Comparison of ENCODE assay signal across 1 cellular context in the genomic region with DNA sequence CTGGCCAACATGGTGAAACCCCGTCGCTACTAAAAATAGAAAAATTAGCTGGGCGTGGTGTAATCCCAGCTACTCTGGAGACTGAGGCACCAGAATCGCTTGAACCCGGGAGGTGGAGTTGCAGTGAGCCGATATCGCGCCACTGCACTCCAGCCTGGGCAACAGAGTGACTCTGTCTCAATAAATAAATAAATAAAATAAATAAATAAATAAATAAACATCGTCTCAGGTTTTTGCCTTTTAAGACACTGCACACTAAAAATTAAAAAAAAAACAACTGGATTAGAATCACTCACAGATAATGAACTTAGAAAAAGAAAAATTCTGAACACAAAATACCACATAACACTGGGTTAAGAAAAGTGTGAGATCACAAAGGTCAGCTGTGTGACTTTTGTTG.
A peak's percentile ranks its signal among the peaks of the same experiment; 100 is the strongest.
TF ChIP-seq lines count a peak whose summit lies in the region.

No MANE protein-coding gene starts in this region.

TF ChIP-seq in HEK293, 187 proteins besides CTCF, POLR2A, EP300 and RAD21 (continued from another document):
- TF ChIP-seq, protein P1, sequence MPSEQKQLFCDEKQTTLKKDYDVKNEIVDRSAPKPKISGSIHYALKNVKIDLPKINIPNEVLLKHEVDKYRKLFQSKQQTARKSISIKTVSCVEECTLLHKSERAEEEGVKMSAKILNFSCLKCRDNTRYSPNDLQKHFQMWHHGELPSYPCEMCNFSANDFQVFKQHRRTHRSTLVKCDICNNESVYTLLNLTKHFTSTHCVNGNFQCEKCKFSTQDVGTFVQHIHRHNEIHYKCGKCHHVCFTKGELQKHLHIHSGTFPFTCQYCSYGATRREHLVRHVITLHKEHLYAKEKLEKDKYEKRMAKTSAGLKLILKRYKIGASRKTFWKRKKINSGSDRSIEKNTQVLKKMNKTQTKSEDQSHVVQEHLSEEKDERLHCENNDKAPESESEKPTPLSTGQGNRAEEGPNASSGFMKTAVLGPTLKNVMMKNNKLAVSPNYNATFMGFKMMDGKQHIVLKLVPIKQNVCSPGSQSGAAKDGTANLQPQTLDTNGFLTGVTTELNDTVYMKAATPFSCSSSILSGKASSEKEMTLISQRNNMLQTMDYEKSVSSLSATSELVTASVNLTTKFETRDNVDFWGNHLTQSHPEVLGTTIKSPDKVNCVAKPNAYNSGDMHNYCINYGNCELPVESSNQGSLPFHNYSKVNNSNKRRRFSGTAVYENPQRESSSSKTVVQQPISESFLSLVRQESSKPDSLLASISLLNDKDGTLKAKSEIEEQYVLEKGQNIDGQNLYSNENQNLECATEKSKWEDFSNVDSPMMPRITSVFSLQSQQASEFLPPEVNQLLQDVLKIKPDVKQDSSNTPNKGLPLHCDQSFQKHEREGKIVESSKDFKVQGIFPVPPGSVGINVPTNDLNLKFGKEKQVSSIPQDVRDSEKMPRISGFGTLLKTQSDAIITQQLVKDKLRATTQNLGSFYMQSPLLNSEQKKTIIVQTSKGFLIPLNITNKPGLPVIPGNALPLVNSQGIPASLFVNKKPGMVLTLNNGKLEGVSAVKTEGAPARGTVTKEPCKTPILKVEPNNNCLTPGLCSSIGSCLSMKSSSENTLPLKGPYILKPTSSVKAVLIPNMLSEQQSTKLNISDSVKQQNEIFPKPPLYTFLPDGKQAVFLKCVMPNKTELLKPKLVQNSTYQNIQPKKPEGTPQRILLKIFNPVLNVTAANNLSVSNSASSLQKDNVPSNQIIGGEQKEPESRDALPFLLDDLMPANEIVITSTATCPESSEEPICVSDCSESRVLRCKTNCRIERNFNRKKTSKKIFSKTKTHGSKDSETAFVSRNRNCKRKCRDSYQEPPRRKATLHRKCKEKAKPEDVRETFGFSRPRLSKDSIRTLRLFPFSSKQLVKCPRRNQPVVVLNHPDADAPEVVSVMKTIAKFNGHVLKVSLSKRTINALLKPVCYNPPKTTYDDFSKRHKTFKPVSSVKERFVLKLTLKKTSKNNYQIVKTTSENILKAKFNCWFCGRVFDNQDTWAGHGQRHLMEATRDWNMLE (tag by site-specific recombination; conservative IDR thresholded peaks at IDR 0.05; ENCODE audit: low read depth), result peak; percentile 74
- TF ChIP-seq, protein P2, sequence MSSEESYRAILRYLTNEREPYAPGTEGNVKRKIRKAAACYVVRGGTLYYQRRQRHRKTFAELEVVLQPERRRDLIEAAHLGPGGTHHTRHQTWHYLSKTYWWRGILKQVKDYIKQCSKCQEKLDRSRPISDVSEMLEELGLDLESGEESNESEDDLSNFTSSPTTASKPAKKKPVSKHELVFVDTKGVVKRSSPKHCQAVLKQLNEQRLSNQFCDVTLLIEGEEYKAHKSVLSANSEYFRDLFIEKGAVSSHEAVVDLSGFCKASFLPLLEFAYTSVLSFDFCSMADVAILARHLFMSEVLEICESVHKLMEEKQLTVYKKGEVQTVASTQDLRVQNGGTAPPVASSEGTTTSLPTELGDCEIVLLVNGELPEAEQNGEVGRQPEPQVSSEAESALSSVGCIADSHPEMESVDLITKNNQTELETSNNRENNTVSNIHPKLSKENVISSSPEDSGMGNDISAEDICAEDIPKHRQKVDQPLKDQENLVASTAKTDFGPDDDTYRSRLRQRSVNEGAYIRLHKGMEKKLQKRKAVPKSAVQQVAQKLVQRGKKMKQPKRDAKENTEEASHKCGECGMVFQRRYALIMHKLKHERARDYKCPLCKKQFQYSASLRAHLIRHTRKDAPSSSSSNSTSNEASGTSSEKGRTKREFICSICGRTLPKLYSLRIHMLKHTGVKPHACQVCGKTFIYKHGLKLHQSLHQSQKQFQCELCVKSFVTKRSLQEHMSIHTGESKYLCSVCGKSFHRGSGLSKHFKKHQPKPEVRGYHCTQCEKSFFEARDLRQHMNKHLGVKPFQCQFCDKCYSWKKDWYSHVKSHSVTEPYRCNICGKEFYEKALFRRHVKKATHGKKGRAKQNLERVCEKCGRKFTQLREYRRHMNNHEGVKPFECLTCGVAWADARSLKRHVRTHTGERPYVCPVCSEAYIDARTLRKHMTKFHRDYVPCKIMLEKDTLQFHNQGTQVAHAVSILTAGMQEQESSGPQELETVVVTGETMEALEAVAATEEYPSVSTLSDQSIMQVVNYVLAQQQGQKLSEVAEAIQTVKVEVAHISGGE (tag by site-specific recombination; conservative IDR thresholded peaks at IDR 0.05; ENCODE audit: low read depth), result peak; percentile 54; the same call in 1 of the 2 replicates
- TF ChIP-seq GLI2 (tag by site-specific recombination; IDR thresholded peaks at IDR 0.05; ENCODE audit: borderline replicate concordance, low read depth), result peak; percentile 22; the same call in 1 of the 2 replicates
- 0 out of 2 replicates have a peak, but pooled peaks have one; percentile 57 for TF ChIP-seq ZNF266 (tag by site-specific recombination; IDR thresholded peaks at IDR 0.05; ENCODE audit: low read depth)
- TF ChIP-seq ZNF202 (tag by site-specific recombination; IDR thresholded peaks at IDR 0.05; ENCODE audit: borderline replicate concordance), result peak; percentile 78; the same call in 1 of the 2 replicates
- TF ChIP-seq ZNF140 (tag by site-specific recombination; IDR thresholded peaks at IDR 0.05), result peak; percentile 44; the same call in 1 of the 2 replicates
- TF ChIP-seq ZNF654 (tag by site-specific recombination; IDR thresholded peaks at IDR 0.05; ENCODE audit: low read depth), result peak; percentile 17; the same call in 1 of the 2 replicates
- peak; percentile 83; the same call in 1 of the 2 replicates for TF ChIP-seq ZNF394 (tag by site-specific recombination; IDR thresholded peaks at IDR 0.05; ENCODE audit: borderline replicate concordance)
- 0 out of 2 replicates have a peak, but pooled peaks have one; percentile 20 for TF ChIP-seq ZNF354C (tag by site-specific recombination; IDR thresholded peaks at IDR 0.05; ENCODE audit: borderline replicate concordance, low read depth)
- TF ChIP-seq, protein P3, sequence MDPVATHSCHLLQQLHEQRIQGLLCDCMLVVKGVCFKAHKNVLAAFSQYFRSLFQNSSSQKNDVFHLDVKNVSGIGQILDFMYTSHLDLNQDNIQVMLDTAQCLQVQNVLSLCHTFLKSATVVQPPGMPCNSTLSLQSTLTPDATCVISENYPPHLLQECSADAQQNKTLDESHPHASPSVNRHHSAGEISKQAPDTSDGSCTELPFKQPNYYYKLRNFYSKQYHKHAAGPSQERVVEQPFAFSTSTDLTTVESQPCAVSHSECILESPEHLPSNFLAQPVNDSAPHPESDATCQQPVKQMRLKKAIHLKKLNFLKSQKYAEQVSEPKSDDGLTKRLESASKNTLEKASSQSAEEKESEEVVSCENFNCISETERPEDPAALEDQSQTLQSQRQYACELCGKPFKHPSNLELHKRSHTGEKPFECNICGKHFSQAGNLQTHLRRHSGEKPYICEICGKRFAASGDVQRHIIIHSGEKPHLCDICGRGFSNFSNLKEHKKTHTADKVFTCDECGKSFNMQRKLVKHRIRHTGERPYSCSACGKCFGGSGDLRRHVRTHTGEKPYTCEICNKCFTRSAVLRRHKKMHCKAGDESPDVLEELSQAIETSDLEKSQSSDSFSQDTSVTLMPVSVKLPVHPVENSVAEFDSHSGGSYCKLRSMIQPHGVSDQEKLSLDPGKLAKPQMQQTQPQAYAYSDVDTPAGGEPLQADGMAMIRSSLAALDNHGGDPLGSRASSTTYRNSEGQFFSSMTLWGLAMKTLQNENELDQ (tag by site-specific recombination; IDR thresholded peaks at IDR 0.05; ENCODE audit: low read depth), result no peak
- TF ChIP-seq, protein P4, sequence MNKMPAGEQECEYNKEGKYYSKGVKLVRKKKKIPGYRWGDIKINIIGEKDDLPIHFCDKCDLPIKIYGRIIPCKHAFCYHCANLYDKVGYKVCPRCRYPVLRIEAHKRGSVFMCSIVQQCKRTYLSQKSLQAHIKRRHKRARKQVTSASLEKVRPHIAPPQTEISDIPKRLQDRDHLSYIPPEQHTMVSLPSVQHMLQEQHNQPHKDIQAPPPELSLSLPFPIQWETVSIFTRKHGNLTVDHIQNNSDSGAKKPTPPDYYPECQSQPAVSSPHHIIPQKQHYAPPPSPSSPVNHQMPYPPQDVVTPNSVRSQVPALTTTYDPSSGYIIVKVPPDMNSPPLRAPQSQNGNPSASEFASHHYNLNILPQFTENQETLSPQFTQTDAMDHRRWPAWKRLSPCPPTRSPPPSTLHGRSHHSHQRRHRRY (tag by site-specific recombination; IDR thresholded peaks at IDR 0.05), result no peak
- no peak for TF ChIP-seq ZNF530 (tag by site-specific recombination; IDR thresholded peaks at IDR 0.05; ENCODE audit: low read depth)
- 0 out of 2 replicates have a peak, but pooled peaks have one; percentile 27 for TF ChIP-seq ZNF664 (tag by site-specific recombination; IDR thresholded peaks at IDR 0.05)
- TF ChIP-seq ZBTB17 (tag by site-specific recombination; IDR thresholded peaks at IDR 0.05), result no peak
- TF ChIP-seq, protein P5, sequence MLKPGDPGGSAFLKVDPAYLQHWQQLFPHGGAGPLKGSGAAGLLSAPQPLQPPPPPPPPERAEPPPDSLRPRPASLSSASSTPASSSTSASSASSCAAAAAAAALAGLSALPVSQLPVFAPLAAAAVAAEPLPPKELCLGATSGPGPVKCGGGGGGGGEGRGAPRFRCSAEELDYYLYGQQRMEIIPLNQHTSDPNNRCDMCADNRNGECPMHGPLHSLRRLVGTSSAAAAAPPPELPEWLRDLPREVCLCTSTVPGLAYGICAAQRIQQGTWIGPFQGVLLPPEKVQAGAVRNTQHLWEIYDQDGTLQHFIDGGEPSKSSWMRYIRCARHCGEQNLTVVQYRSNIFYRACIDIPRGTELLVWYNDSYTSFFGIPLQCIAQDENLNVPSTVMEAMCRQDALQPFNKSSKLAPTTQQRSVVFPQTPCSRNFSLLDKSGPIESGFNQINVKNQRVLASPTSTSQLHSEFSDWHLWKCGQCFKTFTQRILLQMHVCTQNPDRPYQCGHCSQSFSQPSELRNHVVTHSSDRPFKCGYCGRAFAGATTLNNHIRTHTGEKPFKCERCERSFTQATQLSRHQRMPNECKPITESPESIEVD (tag by site-specific recombination; IDR thresholded peaks at IDR 0.05), result no peak
- no peak for TF ChIP-seq HOXA7 (CRISPR knock-in tag; IDR thresholded peaks at IDR 0.05; ENCODE audit: borderline replicate concordance)
- 0 out of 2 replicates have a peak, but pooled peaks have one; percentile 46 for TF ChIP-seq ZNF558 (tag by site-specific recombination; IDR thresholded peaks at IDR 0.05)
- TF ChIP-seq, protein P6, sequence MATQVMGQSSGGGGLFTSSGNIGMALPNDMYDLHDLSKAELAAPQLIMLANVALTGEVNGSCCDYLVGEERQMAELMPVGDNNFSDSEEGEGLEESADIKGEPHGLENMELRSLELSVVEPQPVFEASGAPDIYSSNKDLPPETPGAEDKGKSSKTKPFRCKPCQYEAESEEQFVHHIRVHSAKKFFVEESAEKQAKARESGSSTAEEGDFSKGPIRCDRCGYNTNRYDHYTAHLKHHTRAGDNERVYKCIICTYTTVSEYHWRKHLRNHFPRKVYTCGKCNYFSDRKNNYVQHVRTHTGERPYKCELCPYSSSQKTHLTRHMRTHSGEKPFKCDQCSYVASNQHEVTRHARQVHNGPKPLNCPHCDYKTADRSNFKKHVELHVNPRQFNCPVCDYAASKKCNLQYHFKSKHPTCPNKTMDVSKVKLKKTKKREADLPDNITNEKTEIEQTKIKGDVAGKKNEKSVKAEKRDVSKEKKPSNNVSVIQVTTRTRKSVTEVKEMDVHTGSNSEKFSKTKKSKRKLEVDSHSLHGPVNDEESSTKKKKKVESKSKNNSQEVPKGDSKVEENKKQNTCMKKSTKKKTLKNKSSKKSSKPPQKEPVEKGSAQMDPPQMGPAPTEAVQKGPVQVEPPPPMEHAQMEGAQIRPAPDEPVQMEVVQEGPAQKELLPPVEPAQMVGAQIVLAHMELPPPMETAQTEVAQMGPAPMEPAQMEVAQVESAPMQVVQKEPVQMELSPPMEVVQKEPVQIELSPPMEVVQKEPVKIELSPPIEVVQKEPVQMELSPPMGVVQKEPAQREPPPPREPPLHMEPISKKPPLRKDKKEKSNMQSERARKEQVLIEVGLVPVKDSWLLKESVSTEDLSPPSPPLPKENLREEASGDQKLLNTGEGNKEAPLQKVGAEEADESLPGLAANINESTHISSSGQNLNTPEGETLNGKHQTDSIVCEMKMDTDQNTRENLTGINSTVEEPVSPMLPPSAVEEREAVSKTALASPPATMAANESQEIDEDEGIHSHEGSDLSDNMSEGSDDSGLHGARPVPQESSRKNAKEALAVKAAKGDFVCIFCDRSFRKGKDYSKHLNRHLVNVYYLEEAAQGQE (tag by site-specific recombination; IDR thresholded peaks at IDR 0.05), result 0 out of 2 replicates have a peak, but pooled peaks have one; percentile 30
- TF ChIP-seq ZFP41 (tag by site-specific recombination; IDR thresholded peaks at IDR 0.05; ENCODE audit: borderline replicate concordance), result no peak
- TF ChIP-seq ZNF426 (tag by site-specific recombination; IDR thresholded peaks at IDR 0.05), result peak; percentile 47
- TF ChIP-seq, protein P7, sequence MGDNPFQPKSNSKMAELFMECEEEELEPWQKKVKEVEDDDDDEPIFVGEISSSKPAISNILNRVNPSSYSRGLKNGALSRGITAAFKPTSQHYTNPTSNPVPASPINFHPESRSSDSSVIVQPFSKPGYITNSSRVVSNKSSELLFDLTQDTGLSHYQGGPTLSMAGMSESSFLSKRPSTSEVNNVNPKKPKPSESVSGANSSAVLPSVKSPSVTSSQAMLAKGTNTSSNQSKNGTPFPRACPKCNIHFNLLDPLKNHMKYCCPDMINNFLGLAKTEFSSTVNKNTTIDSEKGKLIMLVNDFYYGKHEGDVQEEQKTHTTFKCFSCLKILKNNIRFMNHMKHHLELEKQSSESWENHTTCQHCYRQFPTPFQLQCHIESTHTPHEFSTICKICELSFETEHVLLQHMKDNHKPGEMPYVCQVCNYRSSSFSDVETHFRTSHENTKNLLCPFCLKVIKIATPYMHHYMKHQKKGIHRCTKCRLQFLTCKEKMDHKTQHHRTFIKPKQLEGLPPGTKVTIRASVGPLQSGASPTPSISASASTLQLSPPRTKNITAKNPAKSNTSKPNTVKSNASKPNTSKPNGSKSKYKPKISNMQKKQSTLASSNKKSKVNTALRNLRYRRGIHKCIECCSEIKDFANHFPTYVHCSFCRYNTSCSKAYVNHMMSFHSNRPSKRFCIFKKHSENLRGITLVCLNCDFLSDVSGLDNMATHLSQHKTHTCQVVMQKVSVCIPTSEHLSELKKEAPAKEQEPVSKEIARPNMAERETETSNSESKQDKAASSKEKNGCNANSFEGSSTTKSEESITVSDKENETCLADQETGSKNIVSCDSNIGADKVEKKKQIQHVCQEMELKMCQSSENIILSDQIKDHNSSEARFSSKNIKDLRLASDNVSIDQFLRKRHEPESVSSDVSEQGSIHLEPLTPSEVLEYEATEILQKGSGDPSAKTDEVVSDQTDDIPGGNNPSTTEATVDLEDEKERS (tag by site-specific recombination; IDR thresholded peaks at IDR 0.05), result no peak
- TF ChIP-seq ZNF623 (tag by site-specific recombination; IDR thresholded peaks at IDR 0.05), result peak; percentile 50; the same call in 1 of the 2 replicates
- no peak for TF ChIP-seq SETDB1 (IDR thresholded peaks at IDR 0.05; ENCODE audit: insufficient read length, low read length)
TF ChIP-seq in HEK293: peak in this region for 15.
